Comparison of ENCODE assay signal across 1 cellular context in genomic region chr16:4936991-4937781, GRCh38.
TF ChIP-seq lines count a peak whose summit lies in the region.

PPL (minus strand) TSS chr16:4937148; CDS start chr16:4937045, 103 bp downstream.

TF ChIP-seq in HEK293T, 16 proteins besides CTCF, POLR2A, EP300 and RAD21 (continued from another document):
- TF ChIP-seq, protein P1, sequence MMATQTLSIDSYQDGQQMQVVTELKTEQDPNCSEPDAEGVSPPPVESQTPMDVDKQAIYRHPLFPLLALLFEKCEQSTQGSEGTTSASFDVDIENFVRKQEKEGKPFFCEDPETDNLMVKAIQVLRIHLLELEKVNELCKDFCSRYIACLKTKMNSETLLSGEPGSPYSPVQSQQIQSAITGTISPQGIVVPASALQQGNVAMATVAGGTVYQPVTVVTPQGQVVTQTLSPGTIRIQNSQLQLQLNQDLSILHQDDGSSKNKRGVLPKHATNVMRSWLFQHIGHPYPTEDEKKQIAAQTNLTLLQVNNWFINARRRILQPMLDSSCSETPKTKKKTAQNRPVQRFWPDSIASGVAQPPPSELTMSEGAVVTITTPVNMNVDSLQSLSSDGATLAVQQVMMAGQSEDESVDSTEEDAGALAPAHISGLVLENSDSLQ (IDR thresholded peaks at IDR 0.05): no peak
- TF ChIP-seq BHLHE40 (IDR thresholded peaks at IDR 0.05; ENCODE audit: borderline replicate concordance): no peak
- TF ChIP-seq ARNT (IDR thresholded peaks at IDR 0.05): no peak
- TF ChIP-seq SP1 (IDR thresholded peaks at IDR 0.05): no peak
